9 cellular contexts compared by ENCODE assay signal in genomic region chr9:708556-709432, GRCh38.
A peak's percentile ranks its signal among the peaks of the same experiment; 100 is the strongest.
DNase-seq lines count a peak whose midpoint lies in the region; ATAC-seq and TF ChIP-seq lines count a peak whose summit lies in the region.
"Had no signal": no experiment of that assay in that cellular context is flagged by ENCODE, and none has a peak within 500 bp of the region (broad histone marks: within the 10 kb centered on the region; RNA-seq: fewer than 3 reads in every experiment).

No MANE protein-coding gene starts in this region.

- H3K27ac ChIP-seq in SK-N-SH (ENCODE audit: low read depth in 2 of 2, low read length in 1 of 2) (peak overlapping the region; percentile 33 to 58; a peak in 2 of 4 replicates), esophagus squamous epithelium (peak overlapping the region; percentile 46 to 77 (median 64))

- H3K9ac ChIP-seq in SK-N-SH: peak overlapping the region; percentile 44; the same call in 1 of the 2 replicates

- H2AFZ ChIP-seq in SK-N-SH (ENCODE audit: low read depth): no peak overlapping the region

- peaks cover 40% of the 10 kb centered on the region for H3K4me1 Mint-ChIP-seq in nephron progenitor cell

- H3K27me3 ChIP-seq in BJ (ENCODE audit: control insufficient read depth, insufficient read depth, low read length): no peaks in the 10 kb centered on the region
- no peaks in the 10 kb centered on the region for H3K27me3 ChIP-seq in SK-N-SH (ENCODE audit: insufficient read depth)
- no peaks in the 10 kb centered on the region for H3K27me3 ChIP-seq in esophagus squamous epithelium

- no peaks in the 10 kb centered on the region for H4K20me1 ChIP-seq in SK-N-SH (ENCODE audit: insufficient read depth)

- DNase-seq in BJ (ENCODE audit: low read depth): no peak
- DNase-seq in SK-N-SH: no peak
- no peak for DNase-seq in esophagus squamous epithelium (lab: John Stamatoyannopoulos, UW)
- no peak for DNase-seq in nephron progenitor cell
- DNase-seq in NK-92 treated with Interleukin-12 subunit alpha and Interleukin-12 subunit beta, amount 100 ng/mL, for 24 hours (lab: John Stamatoyannopoulos, UW): no peak
- DNase-seq in activated T-cell treated with anti-CD3 and anti-CD28 coated beads, Interleukin-2, amount 50 U/mL, for 1 hour: no peak
- no peak for DNase-seq in stimulated activated CD4-positive, alpha-beta T cell treated with anti-CD3 and anti-CD28 coated beads, Interleukin-2, amount 100 ng/mL, for 24 hours
- DNase-seq: foreskin melanocyte had no signal

- peak overlapping the region; percentile 10 for H3K27ac Mint-ChIP-seq in nephron progenitor cell

- peaks cover 23% of the 10 kb centered on the region for H3K79me2 ChIP-seq in SK-N-SH (ENCODE audit: insufficient read depth)

- peak overlapping the region; percentile 54 for H3K4me3 Mint-ChIP-seq in nephron progenitor cell

- no peak for ATAC-seq in GM18870 (IDR thresholded peaks at IDR 0.05; ENCODE audit: unreplicated experiment)

- WGBS in SK-N-SH (ENCODE audit: low lambda C conversion rate): 43% methylated on average over 9 of the region's 9 CpGs
- 42 to 56% methylated on average over 9 of the region's 9 CpGs for WGBS in esophagus squamous epithelium, 2 donors

- H3F3A ChIP-seq in SK-N-SH (replicated peaks; ENCODE audit: insufficient read depth): peaks cover 4% of the 10 kb centered on the region

- no peak for TF ChIP-seq EP300 in SK-N-SH (IDR thresholded peaks at IDR 0.05; ENCODE audit: borderline replicate concordance in 1 of 2, low read depth in 1 of 2, low read length in 1 of 2)

- H3K9me3 ChIP-seq in SK-N-SH: no peaks in the 10 kb centered on the region
- no peaks in the 10 kb centered on the region for H3K9me3 ChIP-seq in esophagus squamous epithelium

- peaks cover 39% of the 10 kb centered on the region for H3K36me3 Mint-ChIP-seq in nephron progenitor cell (ENCODE audit: low read depth)

- H3K9me3 Mint-ChIP-seq in nephron progenitor cell: no peaks in the 10 kb centered on the region

- intact Hi-C loops in esophagus squamous epithelium (cut with DNase I): loop anchor here (10.0 kb wide), 1 partner anchor 46 kb away; no protein-coding TSS in a partner anchor

- peak overlapping the region; percentile 77 for H3K4me2 ChIP-seq in SK-N-SH

- peaks cover 0 to 7% of the 10 kb centered on the region in 2 experiments; a peak in 1 of 4 replicates for H3K4me1 ChIP-seq in SK-N-SH (ENCODE audit: control insufficient read depth in 1 of 2, insufficient read depth in 2 of 2, low read depth in 1 of 2, low read length in 1 of 2)
- H3K4me1 ChIP-seq in esophagus squamous epithelium: peaks cover 17 to 91% (median 37%) of the 10 kb centered on the region in 3 donors

- no peak for TF ChIP-seq CTCF in BJ (IDR thresholded peaks at IDR 0.05; ENCODE audit: insufficient read depth, low read depth, low read length)
- TF ChIP-seq CTCF in SK-N-SH (IDR thresholded peaks at IDR 0.05): no peak
- no peak for TF ChIP-seq CTCF in esophagus squamous epithelium (IDR thresholded peaks at IDR 0.05)
- no peak for TF ChIP-seq CTCF in nephron progenitor cell (IDR thresholded peaks at IDR 0.05)

- no peak for TF ChIP-seq RAD21 in SK-N-SH (IDR thresholded peaks at IDR 0.05; ENCODE audit: low read length)

- H3K4me3 ChIP-seq in BJ (ENCODE audit: low read depth, low read length) (peak overlapping the region; percentile 11; the same call in 1 of the 2 replicates), SK-N-SH (ENCODE audit: low read depth in 2 of 2, low read length in 1 of 2) (peak overlapping the region; percentile 24 to 44; a peak in 3 of 4 replicates), esophagus squamous epithelium (peak overlapping the region in 3 of 4 donors; percentile 31 to 65 (median 34))

- no peaks in the 10 kb centered on the region for H3K9me2 ChIP-seq in SK-N-SH

- peaks cover 19% of the 10 kb centered on the region for H3K36me3 ChIP-seq in BJ (ENCODE audit: control insufficient read depth, insufficient read depth, low read length)
- H3K36me3 ChIP-seq in SK-N-SH (replicated peaks in 1 of 2; ENCODE audit: control insufficient read depth in 1 of 2, insufficient read depth in 2 of 2, low read length in 1 of 2): peaks cover 3 to 9% of the 10 kb centered on the region in 2 experiments
- peaks cover 17 to 39% (median 22%) of the 10 kb centered on the region in 3 donors for H3K36me3 ChIP-seq in esophagus squamous epithelium

- H3K27me3 Mint-ChIP-seq in nephron progenitor cell (ENCODE audit: low read depth, poor library complexity): no peaks in the 10 kb centered on the region

- no peak for TF ChIP-seq POLR2A in esophagus squamous epithelium (IDR thresholded peaks at IDR 0.05)

- POLR2A ChIA-PET in BJ (lab: Charles Lee): no interaction called here
- POLR2A ChIA-PET in SK-N-SH (lab: Yijun Ruan, JAX): no interaction called here

- CTCF ChIA-PET in BJ (lab: Yijun Ruan, JAX): interaction anchor here (1.2 to 1.3 kb wide), 2 partner anchors 11 kb away, joined by 4 read pairs; no protein-coding TSS in a partner anchor
- CTCF ChIA-PET in SK-N-SH (lab: Yijun Ruan, JAX): no interaction called here

TF ChIP-seq in SK-N-SH, 30 proteins besides CTCF, POLR2A, EP300 and RAD21 (continues in another document):
- TF ChIP-seq TAF1 (IDR thresholded peaks at IDR 0.05; ENCODE audit: borderline replicate concordance, low read depth, low read length): no peak
- TF ChIP-seq MXI1 (IDR thresholded peaks at IDR 0.05; ENCODE audit: low read depth, low read length): no peak
- no peak for TF ChIP-seq ZBTB33 (IDR thresholded peaks at IDR 0.05; ENCODE audit: borderline replicate concordance, low read depth)
- no peak for TF ChIP-seq GABPA (IDR thresholded peaks at IDR 0.05; ENCODE audit: low read depth)
- no peak for TF ChIP-seq ELF1 (IDR thresholded peaks at IDR 0.05)
- no peak for TF ChIP-seq FOXJ3 (CRISPR knock-in tag; IDR thresholded peaks at IDR 0.05)
- TF ChIP-seq TCF12 (IDR thresholded peaks at IDR 0.05): no peak
- no peak for TF ChIP-seq CHD2 (IDR thresholded peaks at IDR 0.05; ENCODE audit: low read length, partially characterized antibody)
- no peak for TF ChIP-seq PBX3 (IDR thresholded peaks at IDR 0.05)
- no peak for TF ChIP-seq USF1 (IDR thresholded peaks at IDR 0.05; ENCODE audit: borderline replicate concordance, low read depth)
- TF ChIP-seq REST (IDR thresholded peaks at IDR 0.05; ENCODE audit: low read depth, low read length): no peak
- TF ChIP-seq RFX5 (IDR thresholded peaks at IDR 0.05; ENCODE audit: low read length): no peak
- TF ChIP-seq GATA2 (CRISPR knock-in tag; IDR thresholded peaks at IDR 0.05): no peak
- TF ChIP-seq JUND (IDR thresholded peaks at IDR 0.05): no peak
- TF ChIP-seq FOXM1 (IDR thresholded peaks at IDR 0.05; ENCODE audit: low read depth): no peak
